Comparison of ENCODE assay signal across 11 cellular contexts in the genomic region with DNA sequence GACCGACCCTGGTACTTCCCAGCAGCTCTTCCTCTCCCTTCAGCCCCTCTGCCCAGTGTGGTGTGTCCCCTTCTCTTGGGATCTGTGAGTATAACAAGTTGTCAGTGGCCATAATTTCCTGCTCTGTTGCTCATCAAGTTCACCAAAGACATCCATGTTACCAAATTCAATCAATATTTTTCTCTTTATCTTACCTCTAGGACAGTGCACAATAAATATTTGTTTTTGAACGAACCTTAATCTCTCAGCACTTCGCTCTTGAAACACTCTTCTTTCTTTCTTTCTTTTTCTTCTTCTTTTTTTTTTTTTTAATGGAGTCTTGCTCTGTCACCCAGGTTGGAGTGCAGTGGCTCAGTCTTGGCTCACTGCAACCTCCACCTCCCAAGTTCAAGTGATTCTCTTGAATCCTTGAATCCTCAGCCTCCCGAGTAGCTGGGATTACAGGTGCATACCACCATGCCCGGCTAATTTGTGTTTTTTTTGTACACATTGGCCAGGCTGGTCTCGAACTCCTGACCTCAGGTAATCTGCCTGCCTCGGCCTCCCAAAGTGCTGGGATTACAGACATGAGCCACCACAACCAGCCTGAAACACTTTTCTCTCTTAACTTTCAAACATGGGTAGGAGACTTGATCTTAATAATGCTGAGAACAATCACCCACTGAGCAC. TPM values are rescaled to one million over a fixed set of nuclear protein-coding genes. Genes with fewer than 3 reads are reported as not detected.
"Had no signal": no experiment of that assay in that cellular context is flagged by ENCODE, and none has a peak within 500 bp of the region (broad histone marks: within the 10 kb centered on the region; RNA-seq: fewer than 3 reads in every experiment).

No MANE protein-coding gene starts in this region.

- H3K4me3 ChIP-seq: GM23248, HAP-1, K562 had no signal

- DNase-seq: GM23248, GOT3, H7, HFFc6, IMR-90, KG1 had no signal

- ATAC-seq: HCT116, K562 had no signal

- H2AFZ ChIP-seq: GM23248 had no signal

- H3K4me3 Mint-ChIP-seq: HFFc6 had no signal

- H3K36me3 ChIP-seq: HAP-1 had no signal

- H3K27ac Mint-ChIP-seq: HFFc6 had no signal

- H3K9me3 ChIP-seq: HAP-1 had no signal

- FAIRE-seq: K562 had no signal

- H3K4me1 ChIP-seq: HAP-1 had no signal

- H3K27ac ChIP-seq: GM23248, HL-60 had no signal

- H3K9ac ChIP-seq: GM23248 had no signal

RNA-seq across cellular contexts. Expression of gene UMOD, which starts 2.7 kb away (rescaled TPM):
- total RNA-seq: GM23248, H7, HFFc6, HT1080, IMR-90, K562 had no signal
- polyA plus RNA-seq: GM23248, IMR-90, K562 had no signal

RNA-seq across cellular contexts. Expression of gene GP2, which starts 27.9 kb away (rescaled TPM):
- total RNA-seq: GM23248, H7, HFFc6, HT1080, IMR-90 had no signal
- polyA plus RNA-seq: GM23248, IMR-90, K562 had no signal

RNA-seq across cellular contexts. Expression of gene PDILT, which starts 49.3 kb away (rescaled TPM):
- total RNA-seq: GM23248, H7, HFFc6, HT1080, IMR-90, K562 had no signal
- polyA plus RNA-seq: GM23248, IMR-90, K562 had no signal

RNA-seq across cellular contexts. Expression of gene ACSM5, which starts 54.1 kb away (rescaled TPM):
- total RNA-seq: GM23248, H7, HFFc6, HT1080, IMR-90, K562 had no signal
- polyA plus RNA-seq: GM23248, IMR-90, K562 had no signal
